9 cellular contexts compared by ENCODE assay signal in genomic region chr4:15654556-15655222, GRCh38. TPM values are rescaled to one million over a fixed set of nuclear protein-coding genes. Genes with fewer than 3 reads are reported as not detected.
DNase-seq lines count a peak whose midpoint lies in the region; ATAC-seq, FAIRE-seq and TF ChIP-seq lines count a peak whose summit lies in the region.
"Had no signal": no experiment of that assay in that cellular context is flagged by ENCODE, and none has a peak within 500 bp of the region (broad histone marks: within the 10 kb centered on the region; RNA-seq: fewer than 3 reads in every experiment).

No MANE protein-coding gene starts in this region.

- POLR2A ChIA-PET in activated B cell treated with CpG ODN at 0.5 μM for 24 hours (lab: Charles Lee), result interaction anchor here (0.7 to 3.1 kb wide), 8 partner anchors 12 to 1349 kb away, joined by 3 to 14 read pairs (median 4); partner anchors contain the start of genes CPEB2 and FAM200B

- H3K27me3 Mint-ChIP-seq in activated B cell treated with CpG ODN at 0.5 μM for 24 hours, result no peaks in the 10 kb centered on the region
- no peaks in the 10 kb centered on the region for H3K27me3 Mint-ChIP-seq in memory B cell

- peak overlapping the region; percentile 95 for H3K4me3 Mint-ChIP-seq in activated B cell treated with CpG ODN at 0.5 μM for 24 hours
- H3K4me3 Mint-ChIP-seq in memory B cell, result peak overlapping the region; percentile 96

- TF ChIP-seq CTCF in activated B cell treated with CpG ODN at 0.5 μM for 24 hours (IDR thresholded peaks at IDR 0.05), result no peak

- H3K4me1 Mint-ChIP-seq in activated B cell treated with CpG ODN at 0.5 μM for 24 hours (peaks cover 49% of the 10 kb centered on the region), memory B cell (peaks cover 22% of the 10 kb centered on the region)

- H3K9me3 Mint-ChIP-seq in activated B cell treated with CpG ODN at 0.5 μM for 24 hours (no peaks in the 10 kb centered on the region), memory B cell (no peaks in the 10 kb centered on the region)

- peak overlapping the region; percentile 59 for H3K9ac ChIP-seq in ES-I3 (ENCODE audit: low read depth, low read length)

- H3K4me1 ChIP-seq in ES-I3 (ENCODE audit: insufficient read depth, low read length), result peaks cover 17% of the 10 kb centered on the region

- peak overlapping the region; percentile 92 for H3K27ac Mint-ChIP-seq in activated B cell treated with CpG ODN at 0.5 μM for 24 hours
- peak overlapping the region; percentile 95 for H3K27ac Mint-ChIP-seq in memory B cell

- no peaks in the 10 kb centered on the region for H3K9me3 ChIP-seq in ES-I3 (ENCODE audit: control insufficient read depth, insufficient read depth, low read length)

- ATAC-seq in GM21619 (IDR thresholded peaks at IDR 0.05; ENCODE audit: unreplicated experiment) (peak; percentile 45), activated B cell treated with CpG ODN at 0.5 μM for 24 hours (ENCODE audit: low read depth) (peak; percentile 66), memory B cell (ENCODE audit: low read depth) (peak; percentile 65)

- peak; percentile 59 for DNase-seq in HuH-7.5 (ENCODE audit: low spot score)
- no peak for DNase-seq in activated B cell treated with CpG ODN at 0.5 μM for 24 hours
- peak; percentile 72 for DNase-seq in ecto neural progenitor cell (ENCODE audit: low spot score)
- DNase-seq in memory B cell (ENCODE audit: low spot score in 2 of 2), result no peak
- peak; percentile 20 for DNase-seq in stimulated activated CD8-positive, alpha-beta memory T cell treated with anti-CD3 and anti-CD28 coated beads, Interleukin-15, amount 100 ng/mL, for 24 hours (ENCODE audit: low read depth)
- DNase-seq in GM12891 (ENCODE audit: insufficient read length, low spot score), result no peak

- H3K36me3 Mint-ChIP-seq in activated B cell treated with CpG ODN at 0.5 μM for 24 hours (ENCODE audit: low read depth), result peaks cover 5% of the 10 kb centered on the region
- no peaks in the 10 kb centered on the region for H3K36me3 Mint-ChIP-seq in memory B cell

- intact Hi-C loops in activated B cell treated with CpG ODN at 0.5 μM for 24 hours (cut with micrococcal nuclease), result loop anchor here (1.0 to 10.0 kb wide), 7 partner anchors 27 to 1998 kb away; partner anchors contain the start of genes CPEB2, FAM200B and TAPT1

- TF ChIP-seq POLR2A in GM12891 (IDR thresholded peaks at IDR 0.05; ENCODE audit: low read depth, low read length), result no peak

- FAIRE-seq in GM12891 (lab: Jason Lieb, UNC), result no peak
- FAIRE-seq: islet of Langerhans had no signal

- CTCF ChIA-PET in activated B cell treated with CpG ODN at 0.5 μM for 24 hours (lab: Charles Lee), result interaction anchor here (1.2 kb wide), 1 partner anchor 614 kb away, joined by 3 read pairs; no protein-coding TSS in a partner anchor

- no peaks in the 10 kb centered on the region; the same call in 1 of the 2 replicates for H3K36me3 ChIP-seq in ES-I3 (ENCODE audit: insufficient read depth, low read length)

TF ChIP-seq in GM12891, 5 proteins besides CTCF, POLR2A, EP300 and RAD21:
- TF ChIP-seq TAF1 (IDR thresholded peaks at IDR 0.05; ENCODE audit: low read depth, low read length) (no peak), POU2F2 (IDR thresholded peaks at IDR 0.05; ENCODE audit: low read depth, low read length) (no peak), PAX5 (IDR thresholded peaks at IDR 0.05; ENCODE audit: insufficient read depth, low read length, severe bottlenecking) (no peak), POLR2AphosphoS5 (IDR thresholded peaks at IDR 0.05; ENCODE audit: low read depth, low read length) (no peak), SPI1 (IDR thresholded peaks at IDR 0.05; ENCODE audit: low read depth, low read length) (no peak)

RNA-seq across cellular contexts. Expression of gene FBXL5, which starts 0.5 kb away (rescaled TPM):
- 29.9 and 32.1 TPM in 2 replicates for total RNA-seq in activated B cell treated with CpG ODN at 0.5 μM for 24 hours
- polyA plus RNA-seq in GM12891 (2012; ENCODE audit: low read depth, missing spikeins), result 18.7 TPM

RNA-seq across cellular contexts. Expression of gene FAM200B, which starts 26.9 kb away (rescaled TPM):
- 9.1 and 11.3 TPM in 2 replicates for total RNA-seq in activated B cell treated with CpG ODN at 0.5 μM for 24 hours
- polyA plus RNA-seq in GM12891 (2012; ENCODE audit: low read depth, missing spikeins), result 19.7 TPM

RNA-seq across cellular contexts. Expression of gene BST1, which starts 48.2 kb away (rescaled TPM):
- total RNA-seq in activated B cell treated with CpG ODN at 0.5 μM for 24 hours, result 0.49 TPM in 1 of 2 replicates, not detected in the other
- polyA plus RNA-seq in GM12891 (2012; ENCODE audit: low read depth, missing spikeins), result not detected

Comparison
In these comparisons a context has a peak if more than half of its experiments do, and no peak if none do; other contexts are left out.
1. DNase-seq: peak in HuH-7.5 (single experiment), ecto neural progenitor cell (single experiment) and stimulated activated CD8-positive, alpha-beta memory T cell treated with anti-CD3 and anti-CD28 coated beads, Interleukin-15, amount 100 ng/mL, for 24 hours (single experiment); none in activated B cell treated with CpG ODN at 0.5 μM for 24 hours (single experiment), memory B cell (0 of 2) and GM12891 (single experiment).
2. Peak in every context shown above with its lines, with median percentiles within 50 percentile points of each other: ATAC-seq.